10 cellular contexts compared by ENCODE assay signal in the genomic region with DNA sequence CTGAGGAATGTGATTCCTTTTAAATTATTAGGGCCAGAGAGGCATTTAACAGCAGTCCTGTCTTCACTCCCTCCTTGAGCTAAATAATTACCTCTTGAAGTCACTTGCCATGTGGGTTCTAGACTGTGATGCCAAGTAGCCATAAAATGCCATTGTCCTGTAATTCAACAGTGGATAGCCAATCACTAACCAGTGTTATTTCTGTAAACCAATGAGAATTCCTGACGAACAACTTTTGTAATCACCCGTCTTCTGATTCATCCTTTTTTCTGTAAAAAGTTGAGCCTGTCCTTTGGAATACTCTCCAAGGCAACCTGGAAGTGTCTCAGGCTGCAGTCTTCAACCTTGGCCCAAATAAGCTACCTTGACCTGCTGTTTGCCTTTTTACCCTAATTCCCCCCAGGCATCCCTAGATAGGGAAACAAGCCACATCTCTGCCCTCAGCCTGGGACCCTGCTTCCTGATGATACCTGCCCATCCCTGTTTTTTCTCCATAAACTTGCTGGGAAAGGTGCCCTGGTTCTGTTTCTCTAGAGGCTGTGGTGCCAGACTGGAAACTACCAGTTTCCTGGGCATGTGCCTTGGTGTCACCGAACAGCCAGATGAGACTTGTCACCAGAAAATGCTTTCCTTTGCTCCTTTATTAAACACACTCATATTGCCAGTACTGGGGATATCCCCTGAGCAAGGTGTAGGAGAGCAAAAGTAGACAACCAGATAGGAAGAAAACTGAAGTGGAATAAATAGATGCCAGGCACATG. TPM values are rescaled to one million over a fixed set of nuclear protein-coding genes. Genes with fewer than 3 reads are reported as not detected.
DNase-seq lines count a peak whose midpoint lies in the region; ATAC-seq lines count a peak whose summit lies in the region.
"Had no signal": no experiment of that assay in that cellular context is flagged by ENCODE, and none has a peak within 500 bp of the region (broad histone marks: within the 10 kb centered on the region; RNA-seq: fewer than 3 reads in every experiment).

No MANE protein-coding gene starts in this region.

- H3K36me3 Mint-ChIP-seq in activated naive CD4-positive, alpha-beta T cell treated with anti-CD3 and anti-CD28 coated beads for 36 hours (ENCODE audit: low read depth), result peaks cover 62% of the 10 kb centered on the region
- H3K36me3 Mint-ChIP-seq in activated CD4-positive, alpha-beta memory T cell treated with anti-CD3 and anti-CD28 coated beads, Interleukin-2, amount 10 ng/mL, durations not matched to agents 7 days and 5 days (ENCODE audit: low read depth), result peaks cover 73% of the 10 kb centered on the region

- POLR2A ChIA-PET in activated CD4-positive, alpha-beta memory T cell treated with anti-CD3 and anti-CD28 coated beads, Interleukin-2, amount 10 ng/mL, durations not matched to agents 7 days and 5 days (lab: Charles Lee), result interaction anchor here (0.8 to 8.9 kb wide), 2 partner anchors 13 to 165 kb away, joined by 4 to 122 read pairs; partner anchors contain the start of gene SRSF3

- H3K9me3 ChIP-seq in stomach smooth muscle (ENCODE audit: control insufficient read depth in 2 of 2, low read length in 2 of 2), result no peaks in the 10 kb centered on the region
- H3K9me3 ChIP-seq: BE2C, gastroesophageal sphincter had no signal

- H3K36me3 ChIP-seq in stomach smooth muscle (ENCODE audit: control insufficient read depth in 2 of 2, insufficient read depth in 2 of 2, low read length in 2 of 2), result peaks cover 31 to 45% of the 10 kb centered on the region in 2 donors

- H3K27me3 ChIP-seq in stomach smooth muscle (ENCODE audit: control insufficient read depth in 1 of 2, insufficient read depth in 2 of 2, low read length in 2 of 2), result no peaks in the 10 kb centered on the region
- H3K27me3 ChIP-seq: BE2C, gastroesophageal sphincter had no signal

- peak overlapping the region; percentile 6 for H3K27ac ChIP-seq in stomach smooth muscle (ENCODE audit: low read length)

- DNase-seq in activated naive CD4-positive, alpha-beta T cell treated with anti-CD3 and anti-CD28 coated beads for 36 hours, result no peak
- DNase-seq in activated naive CD4-positive, alpha-beta T cell treated with Interleukin-2 at 50 U/mL for 16 hours, result no peak
- DNase-seq in activated CD4-positive, alpha-beta memory T cell treated with anti-CD3 and anti-CD28 coated beads, Interleukin-2, amount 10 ng/mL, durations not matched to agents 7 days and 5 days, result no peak
- DNase-seq in left colon (no peak), NCI-H1930 (lab: John Stamatoyannopoulos, UW) (no peak), NCI-H2029 treated with DMSO at 0.1 percent for 48 hours (lab: John Stamatoyannopoulos, UW) (no peak)
- DNase-seq: BE2C had no signal

- CTCF ChIA-PET in activated naive CD4-positive, alpha-beta T cell treated with anti-CD3 and anti-CD28 coated beads for 36 hours (lab: Charles Lee), result interaction anchor here (0.6 to 2.8 kb wide), 2 partner anchors 17 to 149 kb away, joined by 3 to 9 read pairs; no protein-coding TSS in a partner anchor
- CTCF ChIA-PET in activated CD4-positive, alpha-beta memory T cell treated with anti-CD3 and anti-CD28 coated beads, Interleukin-2, amount 10 ng/mL, durations not matched to agents 7 days and 5 days (lab: Charles Lee), result interaction anchor here (0.9 to 2.5 kb wide), 4 partner anchors 10 to 242 kb away, joined by 3 to 7 read pairs (median 4); no protein-coding TSS in a partner anchor

- H3K4me3 ChIP-seq in stomach smooth muscle (ENCODE audit: low read length in 2 of 2), result no peak overlapping the region
- H3K4me3 ChIP-seq: gastroesophageal sphincter had no signal

- ATAC-seq in left colon, result peak; percentile 15
- ATAC-seq in GM21529 (IDR thresholded peaks at IDR 0.05; ENCODE audit: unreplicated experiment), result no peak
- ATAC-seq: gastroesophageal sphincter had no signal

- no peak overlapping the region for H3K4me3 Mint-ChIP-seq in activated naive CD4-positive, alpha-beta T cell treated with anti-CD3 and anti-CD28 coated beads for 36 hours
- H3K4me3 Mint-ChIP-seq in activated CD4-positive, alpha-beta memory T cell treated with anti-CD3 and anti-CD28 coated beads, Interleukin-2, amount 10 ng/mL, durations not matched to agents 7 days and 5 days, result no peak overlapping the region

- H3K4me1 ChIP-seq in stomach smooth muscle (ENCODE audit: control insufficient read depth, insufficient read depth, low read length), result peaks cover 19% of the 10 kb centered on the region

- H3K27ac Mint-ChIP-seq in activated naive CD4-positive, alpha-beta T cell treated with anti-CD3 and anti-CD28 coated beads for 36 hours, result peak overlapping the region; percentile 88
- peak overlapping the region; percentile 6 for H3K27ac Mint-ChIP-seq in activated CD4-positive, alpha-beta memory T cell treated with anti-CD3 and anti-CD28 coated beads, Interleukin-2, amount 10 ng/mL, durations not matched to agents 7 days and 5 days

- H3K9me3 Mint-ChIP-seq in activated naive CD4-positive, alpha-beta T cell treated with anti-CD3 and anti-CD28 coated beads for 36 hours, result no peaks in the 10 kb centered on the region
- H3K9me3 Mint-ChIP-seq in activated CD4-positive, alpha-beta memory T cell treated with anti-CD3 and anti-CD28 coated beads, Interleukin-2, amount 10 ng/mL, durations not matched to agents 7 days and 5 days, result no peaks in the 10 kb centered on the region

- H3K4me1 Mint-ChIP-seq in activated naive CD4-positive, alpha-beta T cell treated with anti-CD3 and anti-CD28 coated beads for 36 hours (ENCODE audit: low read depth), result peaks cover 54% of the 10 kb centered on the region
- H3K4me1 Mint-ChIP-seq in activated CD4-positive, alpha-beta memory T cell treated with anti-CD3 and anti-CD28 coated beads, Interleukin-2, amount 10 ng/mL, durations not matched to agents 7 days and 5 days, result peaks cover 37% of the 10 kb centered on the region

- intact Hi-C loops in activated naive CD4-positive, alpha-beta T cell treated with anti-CD3 and anti-CD28 coated beads for 36 hours (cut with micrococcal nuclease), result loop anchor here (10.0 kb wide), 1 partner anchor 404 kb away; no protein-coding TSS in a partner anchor
- intact Hi-C loops in left colon (cut with DNase I, micrococcal nuclease), result no loop called here

- no peak overlapping the region for H3K9ac ChIP-seq in stomach smooth muscle (ENCODE audit: low read length in 2 of 2)

- H3K27me3 Mint-ChIP-seq in activated naive CD4-positive, alpha-beta T cell treated with anti-CD3 and anti-CD28 coated beads for 36 hours (ENCODE audit: low read depth), result no peaks in the 10 kb centered on the region
- no peaks in the 10 kb centered on the region for H3K27me3 Mint-ChIP-seq in activated CD4-positive, alpha-beta memory T cell treated with anti-CD3 and anti-CD28 coated beads, Interleukin-2, amount 10 ng/mL, durations not matched to agents 7 days and 5 days

RNA-seq across cellular contexts. Expression of gene SRSF3, which starts 16.6 kb away (rescaled TPM):
- total RNA-seq in activated naive CD4-positive, alpha-beta T cell treated with anti-CD3 and anti-CD28 coated beads for 36 hours, result 100 to 1,000 TPM; 250 to 269 TPM
- total RNA-seq in activated CD4-positive, alpha-beta memory T cell treated with anti-CD3 and anti-CD28 coated beads, Interleukin-2, amount 10 ng/mL, durations not matched to agents 7 days and 5 days, result 100 to 1,000 TPM; 384 to 385 TPM
- total RNA-seq in left colon, result 100 to 1,000 TPM; 178 to 242 TPM
